ENCODE assay signal across 8 cellular contexts in the genomic region with DNA sequence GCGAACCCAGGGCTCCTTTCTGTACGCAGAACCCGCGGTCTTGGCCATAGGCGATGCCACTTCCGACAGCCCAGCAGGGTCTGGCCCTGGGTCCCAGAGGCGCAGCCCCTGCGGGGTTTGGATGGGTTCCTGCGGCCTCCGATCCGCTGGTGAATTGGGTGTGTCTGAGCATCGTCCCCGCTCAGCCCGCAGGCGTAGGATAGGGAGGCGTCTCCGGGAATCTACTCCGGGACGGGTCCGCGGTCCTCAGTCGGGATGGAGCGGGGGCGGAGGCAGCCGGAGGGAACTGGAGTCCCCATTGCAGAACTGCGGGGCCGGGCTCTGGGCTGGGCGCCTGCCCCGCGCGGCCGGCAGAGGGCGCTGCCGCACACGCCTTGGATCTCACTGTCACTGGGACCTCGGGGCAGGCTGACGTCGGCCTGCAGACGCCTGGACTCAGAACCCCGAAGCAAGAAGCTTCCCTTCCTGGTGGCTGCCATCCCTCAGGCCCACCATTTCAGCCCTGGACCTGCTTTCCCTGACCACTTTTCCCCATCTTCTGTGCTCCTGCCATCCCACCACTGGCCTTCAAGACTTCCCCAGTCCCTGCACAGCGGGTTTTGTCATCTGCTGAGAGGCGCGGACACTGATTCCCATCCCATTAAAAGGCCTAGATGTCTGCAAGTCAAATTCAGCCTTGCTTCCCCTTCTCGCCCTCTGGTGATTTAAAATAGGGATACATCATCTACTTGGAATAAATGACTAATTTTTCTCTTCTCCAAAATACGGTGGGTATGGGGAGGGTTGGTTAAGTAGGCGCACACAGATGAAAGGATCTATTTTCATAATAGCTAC. TPM values are rescaled to one million over a fixed set of nuclear protein-coding genes. Genes with fewer than 3 reads are reported as not detected.
DNase-seq lines count a peak whose midpoint lies in the region; ATAC-seq and TF ChIP-seq lines count a peak whose summit lies in the region.

No MANE protein-coding gene starts in this region.

- H3K4me1 ChIP-seq in gastroesophageal sphincter: peaks cover 0 to 58% (median 29%) of the 10 kb centered on the region in 3 donors

- H3K9me3 Mint-ChIP-seq in activated naive CD4-positive, alpha-beta T cell treated with anti-CD3 and anti-CD28 coated beads for 36 hours: no peaks in the 10 kb centered on the region

- ATAC-seq in GM21723 (IDR thresholded peaks at IDR 0.05; ENCODE audit: unreplicated experiment) (peak; percentile 62), gastroesophageal sphincter (peak; percentile 78)

- in situ Hi-C loops in SK-MEL-5 (cut with HindIII; ENCODE audit: low pct_unique_long_range_greater_than_20kb, low sequenced_read_pairs): no loop called here

- H3K27me3 Mint-ChIP-seq in activated naive CD4-positive, alpha-beta T cell treated with anti-CD3 and anti-CD28 coated beads for 36 hours (ENCODE audit: low read depth): peaks cover 4% of the 10 kb centered on the region

- peaks cover 2% of the 10 kb centered on the region for H3K27me3 ChIP-seq in gastroesophageal sphincter

- peak; percentile 99 to 100 (median 99) for TF ChIP-seq CTCF in gastroesophageal sphincter (IDR thresholded peaks at IDR 0.05)

- H3K27ac Mint-ChIP-seq in activated naive CD4-positive, alpha-beta T cell treated with anti-CD3 and anti-CD28 coated beads for 36 hours: no peak overlapping the region

- WGBS in gastroesophageal sphincter (ENCODE audit: low coverage in 1 of 2), 2 donors: 30 to 55% methylated on average over 2 to 6 of the region's 46 CpGs

- peaks cover 36% of the 10 kb centered on the region for H3K4me1 Mint-ChIP-seq in activated naive CD4-positive, alpha-beta T cell treated with anti-CD3 and anti-CD28 coated beads for 36 hours (ENCODE audit: low read depth)

- TF ChIP-seq POLR2A in gastroesophageal sphincter (IDR thresholded peaks at IDR 0.05): no peak

- no peak for TF ChIP-seq EP300 in gastroesophageal sphincter (IDR thresholded peaks at IDR 0.05)

- intact Hi-C loops in activated naive CD4-positive, alpha-beta T cell treated with anti-CD3 and anti-CD28 coated beads for 36 hours (cut with micrococcal nuclease): loop anchor here (1.0 to 2.0 kb wide), 8 partner anchors 69 to 378 kb away; partner anchors contain the start of genes ATG13, HARBI1 and PHF21A

- H3K27ac ChIP-seq in gastroesophageal sphincter: peak overlapping the region; percentile 61 to 91 (median 89)
- H3K27ac ChIP-seq in substantia nigra (ENCODE audit: low read depth, low read length, poor library complexity, severe bottlenecking): no peak overlapping the region

- no peaks in the 10 kb centered on the region for H3K36me3 ChIP-seq in gastroesophageal sphincter

- CTCF ChIA-PET in activated naive CD4-positive, alpha-beta T cell treated with anti-CD3 and anti-CD28 coated beads for 36 hours (lab: Charles Lee): interaction anchor here (0.6 to 11.0 kb wide), 24 partner anchors 9 to 1450 kb away, joined by 3 to 298 read pairs (median 4); no protein-coding TSS in a partner anchor

- H3K36me3 Mint-ChIP-seq in activated naive CD4-positive, alpha-beta T cell treated with anti-CD3 and anti-CD28 coated beads for 36 hours (ENCODE audit: low read depth): peaks cover 5% of the 10 kb centered on the region

- no peaks in the 10 kb centered on the region for H3K9me3 ChIP-seq in gastroesophageal sphincter

- DNase-seq in DMS153 treated with DMSO at 0.1 percent for 48 hours (lab: John Stamatoyannopoulos, UW; ENCODE audit: unreplicated experiment): peak; percentile 80
- peak; percentile 77 to 80 for DNase-seq in Kasumi-1 (lab: John Stamatoyannopoulos, UW)
- peak; percentile 78 for DNase-seq in SK-MEL-5 (ENCODE audit: low read depth, low spot score)
- peak; percentile 86 for DNase-seq in activated naive CD4-positive, alpha-beta T cell treated with anti-CD3 and anti-CD28 coated beads for 36 hours
- peak in 52 of 56 donors; percentile 18 to 87 (median 69) for DNase-seq in nucleus accumbens (lab: John Stamatoyannopoulos, UW)
- DNase-seq in substantia nigra (lab: John Stamatoyannopoulos, UW): peak in 48 of 49 donors; percentile 9 to 86 (median 64)

- peak overlapping the region in 1 of 2 donors; percentile 65 for H3K4me3 ChIP-seq in gastroesophageal sphincter

- peak overlapping the region; percentile 75 for H3K4me3 Mint-ChIP-seq in activated naive CD4-positive, alpha-beta T cell treated with anti-CD3 and anti-CD28 coated beads for 36 hours

RNA-seq across cellular contexts. Expression of gene CREB3L1, which starts 38.3 kb away (rescaled TPM):
- total RNA-seq in SK-MEL-5 (2014; rRNA removed; shearing (Covaris generic)): 0.13 TPM in 1 of 2 replicates, not detected in the other
- not detected in 2 replicates for polyA plus RNA-seq in SK-MEL-5 (2015; cell fraction: cytosol; rRNA removed)
- polyA plus RNA-seq in SK-MEL-5 (2015; cell fraction: nucleus; rRNA removed): 0.25 TPM in 1 of 2 replicates, not detected in the other
- under 1 TPM; 0.12 TPM for total RNA-seq in activated naive CD4-positive, alpha-beta T cell treated with anti-CD3 and anti-CD28 coated beads for 36 hours
- 1 to 10 TPM in 3 of 4 donors, under 1 TPM in 1; 0.81 to 5.2 (median 1.7) TPM for total RNA-seq in gastroesophageal sphincter
